ENCODE assay signal across 16 cellular contexts in the genomic region with DNA sequence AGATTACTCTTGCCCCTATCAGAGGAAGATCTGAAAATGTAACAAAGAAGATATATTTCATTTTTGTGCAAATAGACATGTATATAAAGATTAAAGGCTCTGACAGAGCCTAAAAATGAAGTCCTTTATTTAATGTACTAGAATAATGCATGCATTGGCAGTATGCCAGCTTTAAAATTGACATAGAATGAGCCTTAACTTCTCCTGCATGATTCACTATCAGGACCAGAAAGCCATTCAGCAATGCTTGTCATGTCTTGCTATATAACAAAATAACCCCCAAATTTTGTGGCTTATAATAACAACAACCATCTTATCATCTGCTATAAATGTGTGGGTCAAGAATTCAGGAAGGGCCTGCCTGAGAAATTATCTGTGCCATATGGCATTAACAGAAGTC.
"Had no signal": no experiment of that assay in that cellular context is flagged by ENCODE, and none has a peak within 500 bp of the region (broad histone marks: within the 10 kb centered on the region; RNA-seq: fewer than 3 reads in every experiment).

No MANE protein-coding gene starts in this region.

- H3K36me3 Mint-ChIP-seq: immature natural killer cell, naive B cell, type B pancreatic cell had no signal

- H3K27ac Mint-ChIP-seq: activated CD8-positive, alpha-beta T cell treated with anti-CD3 and anti-CD28 coated beads, Interleukin-2, amount 10 ng/mL, durations not matched to agents 7 days and 5 days; immature natural killer cell; naive B cell; type B pancreatic cell had no signal

- H3K27me3 Mint-ChIP-seq: naive B cell, type B pancreatic cell had no signal

- H3K4me3 ChIP-seq: lung, suprapubic skin had no signal

- H3K4me1 Mint-ChIP-seq: immature natural killer cell, naive B cell had no signal

- ATAC-seq: activated CD8-positive, alpha-beta T cell treated with anti-CD3 and anti-CD28 coated beads, Interleukin-2, amount 10 ng/mL, durations not matched to agents 7 days and 5 days; foreskin keratinocyte; stimulated activated naive CD8-positive, alpha-beta T cell treated with anti-CD3 and anti-CD28 coated beads, Interleukin-15, Interleukin-2, amounts not matched to agents 100 U/mL and 50 U/mL, for 24 hours had no signal

- H3K4me3 Mint-ChIP-seq: activated CD8-positive, alpha-beta T cell treated with anti-CD3 and anti-CD28 coated beads, Interleukin-2, amount 10 ng/mL, durations not matched to agents 7 days and 5 days; immature natural killer cell; naive B cell; type B pancreatic cell had no signal

- H3K9me3 Mint-ChIP-seq: type B pancreatic cell had no signal

- H3K9ac ChIP-seq: parathyroid adenoma had no signal

- H3K27ac ChIP-seq: foreskin keratinocyte, parathyroid adenoma, suprapubic skin, WERI-Rb-1 had no signal

- DNase-seq: activated CD4-positive, alpha-beta T cell treated with anti-CD3 and anti-CD28 coated beads for 4 hours; activated CD8-positive, alpha-beta memory T cell treated with anti-CD3 and anti-CD28 coated beads, Interleukin-2, amount 50 U/mL, for 48 hours; activated CD8-positive, alpha-beta T cell treated with anti-CD3 and anti-CD28 coated beads, Interleukin-2, amount 10 ng/mL, durations not matched to agents 7 days and 5 days; activated naive CD4-positive, alpha-beta T cell; immature natural killer cell; midbrain; naive B cell; stimulated activated CD4-positive, alpha-beta T cell treated with anti-CD3 and anti-CD28 coated beads, Interleukin-4, amount 100 ng/mL, for 1 hour; stimulated activated CD8-positive, alpha-beta memory T cell treated with anti-CD3 and anti-CD28 coated beads, Interleukin-4, amount 100 ng/mL, for 48 hours; stimulated activated naive CD8-positive, alpha-beta T cell treated with anti-CD3 and anti-CD28 coated beads, Interleukin-15, Interleukin-2, amounts not matched to agents 100 U/mL and 50 U/mL, for 24 hours; WERI-Rb-1 had no signal

- H3K36me3 ChIP-seq: suprapubic skin, WERI-Rb-1 had no signal

- H3K9me3 ChIP-seq: suprapubic skin had no signal
